Comparison of ENCODE assay signal across 8 cellular contexts in genomic region chr12:9647825-9648700, GRCh38. TPM values are rescaled to one million over a fixed set of nuclear protein-coding genes. Genes with fewer than 3 reads are reported as not detected.
DNase-seq lines count a peak whose midpoint lies in the region; ATAC-seq, FAIRE-seq and TF ChIP-seq lines count a peak whose summit lies in the region.

No MANE protein-coding gene starts in this region.

- no peaks in the 10 kb centered on the region for H3K36me3 ChIP-seq in CD8-positive, alpha-beta T cell (ENCODE audit: insufficient read depth, low read length)
- H3K36me3 ChIP-seq in endothelial cell of umbilical vein (ENCODE audit: control insufficient read depth in 2 of 2, extremely low read depth in 1 of 2, insufficient read depth in 2 of 2, low read length in 2 of 2) = no peaks in the 10 kb centered on the region

- no peaks in the 10 kb centered on the region for H4K20me1 ChIP-seq in endothelial cell of umbilical vein (replicated peaks; ENCODE audit: control insufficient read depth, extremely low read depth, insufficient read depth, low read length)

- peak overlapping the region; percentile 98 for H3K4me3 Mint-ChIP-seq in CD8-positive, alpha-beta T cell

- peaks cover 61% of the 10 kb centered on the region for H3K4me1 Mint-ChIP-seq in CD8-positive, alpha-beta T cell (ENCODE audit: low read depth)

- H2AFZ ChIP-seq in endothelial cell of umbilical vein (ENCODE audit: low read depth, low read length) = peak overlapping the region; percentile 85

- TSS peak; percentile 49 for BruUV-seq in endothelial cell of umbilical vein (replicated peaks; lab: Mats Ljungman, UMichigan)

- CTCF ChIA-PET in CD8-positive, alpha-beta T cell (lab: Charles Lee) = interaction anchor here (0.6 to 2.6 kb wide), 22 partner anchors 8 to 166 kb away, joined by 3 to 21 read pairs (median 5); partner anchors contain the start of gene CLEC2D
- CTCF ChIA-PET in endothelial cell of umbilical vein (lab: Charles Lee) = interaction anchor here (0.6 to 3.2 kb wide), 8 partner anchors 12 to 103 kb away, joined by 3 to 22 read pairs (median 6); no protein-coding TSS in a partner anchor

- peak overlapping the region; percentile 83 for H3K9ac ChIP-seq in endothelial cell of umbilical vein (replicated peaks; ENCODE audit: extremely low read depth, insufficient read depth, low read length)

- peaks cover 55% of the 10 kb centered on the region for H3K4me1 ChIP-seq in CD8-positive, alpha-beta T cell (ENCODE audit: insufficient read depth, low read length)
- peaks cover 40% of the 10 kb centered on the region for H3K4me1 ChIP-seq in endothelial cell of umbilical vein (ENCODE audit: control insufficient read depth, extremely low read depth, insufficient read depth, low read length)

- peak; percentile 79 to 97 (median 90) for DNase-seq in CD8-positive, alpha-beta T cell
- DNase-seq in NOMO-1 treated with DMSO at 0.1 percent for 48 hours (lab: John Stamatoyannopoulos, UW; ENCODE audit: unreplicated experiment) (peak; percentile 98), endothelial cell of umbilical vein (ENCODE audit: low read depth, low spot score) (peak; percentile 54), middle frontal gyrus (ENCODE audit: extremely low spot score, low spot score) (peak; percentile 29)
- DNase-seq in activated CD8-positive, alpha-beta memory T cell treated with anti-CD3 and anti-CD28 coated beads, Interleukin-2, amount 50 U/mL, for 1 hour (ENCODE audit: extremely low read depth) = peak; percentile 87
- peak; percentile 90 to 98 for DNase-seq in stimulated activated CD8-positive, alpha-beta memory T cell treated with anti-CD3 and anti-CD28 coated beads, Interleukin-2, amount 100 ng/mL, for 48 hours (ENCODE audit: low read depth in 2 of 2)

- H3K27ac Mint-ChIP-seq in CD8-positive, alpha-beta T cell = peak overlapping the region; percentile 96

- H3K79me2 ChIP-seq in endothelial cell of umbilical vein (ENCODE audit: control insufficient read depth, insufficient read depth, low read length) = peaks cover 10% of the 10 kb centered on the region

- H3K27me3 ChIP-seq in CD8-positive, alpha-beta T cell (ENCODE audit: insufficient read depth, low read length) = no peaks in the 10 kb centered on the region
- H3K27me3 ChIP-seq in endothelial cell of umbilical vein (ENCODE audit: control insufficient read depth in 2 of 2, insufficient read depth in 2 of 2, low read length in 2 of 2) = no peaks in the 10 kb centered on the region

- POLR2A ChIA-PET in CD8-positive, alpha-beta T cell (lab: Charles Lee) = interaction anchor here (0.7 to 12.3 kb wide), 29 partner anchors 8 to 896 kb away, joined by 3 to 281 read pairs (median 7); partner anchors contain the start of genes CD69 and CLEC2D
- POLR2A ChIA-PET in endothelial cell of umbilical vein (lab: Charles Lee) = interaction anchor here (0.5 kb wide), 1 partner anchor 453 kb away, joined by 4 read pairs; no protein-coding TSS in a partner anchor

- H3K4me3 ChIP-seq in CD8-positive, alpha-beta T cell (ENCODE audit: low read depth, low read length) = peak overlapping the region; percentile 81
- H3K4me3 ChIP-seq in endothelial cell of umbilical vein (replicated peaks in 1 of 3; ENCODE audit: insufficient read depth in 1 of 3, low read depth in 1 of 3, low read length in 3 of 3) = peak overlapping the region; percentile 57 to 91 (median 85)

- H3K36me3 Mint-ChIP-seq in CD8-positive, alpha-beta T cell = peaks cover 42% of the 10 kb centered on the region

- dilution Hi-C loops in endothelial cell of umbilical vein (cut with MboI; ENCODE audit: extremely low pct_ligation_motif_present, low sequenced_read_pairs) = no loop called here

- intact Hi-C loops in CD8-positive, alpha-beta T cell (cut with DNase I, micrococcal nuclease) = loop anchor here (1.0 to 10.0 kb wide), 8 partner anchors 14 to 1074 kb away; partner anchors contain the start of genes CLEC2B (in 1 of the 2), CLEC2D (in 1 of the 2), GABARAPL1 (in 1 of the 2) and YBX3 (in 1 of the 2)
- intact Hi-C loops in endothelial cell of umbilical vein (cut with micrococcal nuclease) = loop anchor here (1.0 kb wide), 1 partner anchor 25 kb away; no protein-coding TSS in a partner anchor

- peak; percentile 76 for ATAC-seq in CD8-positive, alpha-beta T cell
- ATAC-seq in GM19397 (IDR thresholded peaks at IDR 0.05; ENCODE audit: unreplicated experiment) (peak; percentile 70), HG03558 (IDR thresholded peaks at IDR 0.05; ENCODE audit: extremely low read depth, unreplicated experiment) (peak; percentile 34)

- peak overlapping the region; percentile 93 for H3K27ac ChIP-seq in CD8-positive, alpha-beta T cell (ENCODE audit: low read depth, low read length)
- peak overlapping the region; percentile 72 for H3K27ac ChIP-seq in endothelial cell of umbilical vein (ENCODE audit: insufficient read depth, low read depth, low read length)

- TF ChIP-seq POLR2A in endothelial cell of umbilical vein (IDR thresholded peaks at IDR 0.05; ENCODE audit: low read depth, low read length) = peak; percentile 50

- peak; percentile 68 for FAIRE-seq in endothelial cell of umbilical vein (lab: Jason Lieb, UNC)

- peak overlapping the region; percentile 98 for H3K4me2 ChIP-seq in endothelial cell of umbilical vein (ENCODE audit: insufficient read depth, low read length)

- no peak for TF ChIP-seq CTCF in CD8-positive, alpha-beta T cell (IDR thresholded peaks at IDR 0.05)
- TF ChIP-seq CTCF in endothelial cell of umbilical vein (IDR thresholded peaks at IDR 0.05; ENCODE audit: extremely low read depth in 1 of 2, insufficient read depth in 1 of 2, low read depth in 1 of 2, low read length in 2 of 2) = no peak

- H3K27me3 Mint-ChIP-seq in CD8-positive, alpha-beta T cell (ENCODE audit: low read depth) = no peaks in the 10 kb centered on the region

- H3K9me3 Mint-ChIP-seq in CD8-positive, alpha-beta T cell = peaks cover 11% of the 10 kb centered on the region

- no peaks in the 10 kb centered on the region for H3K9me3 ChIP-seq in CD8-positive, alpha-beta T cell (ENCODE audit: low read length)
- H3K9me3 ChIP-seq in endothelial cell of umbilical vein (replicated peaks; ENCODE audit: control insufficient read depth, insufficient read depth, low read length) = no peaks in the 10 kb centered on the region

- H3K9me1 ChIP-seq in endothelial cell of umbilical vein (replicated peaks; ENCODE audit: control insufficient read depth, extremely low read depth, insufficient read depth, low read length) = no peaks in the 10 kb centered on the region

TF ChIP-seq in endothelial cell of umbilical vein, 7 proteins besides CTCF, POLR2A, EP300 and RAD21:
- TF ChIP-seq POLR2AphosphoS5 (IDR thresholded peaks at IDR 0.05; ENCODE audit: insufficient read depth, low read depth, low read length) (peak; percentile 77), MAX (IDR thresholded peaks at IDR 0.05; ENCODE audit: insufficient read depth, insufficient read length) (peak; percentile 1), MYC (IDR thresholded peaks at IDR 0.05; ENCODE audit: low read depth, low read length) (no peak)

RNA-seq across cellular contexts. Expression of gene CLEC2D, which starts 21.4 kb away (rescaled TPM):
- 100 to 1,000 TPM; 182 to 188 TPM for total RNA-seq in CD8-positive, alpha-beta T cell
- 4.1 and 6.5 TPM in 2 replicates for total RNA-seq in endothelial cell of umbilical vein
- polyA plus RNA-seq in endothelial cell of umbilical vein = 1.4 and 1.8 TPM in 2 replicates
- polyA plus RNA-seq in endothelial cell of umbilical vein (2011; cell fraction: cytosol; rRNA removed) = 0.63 and 0.75 TPM in 2 replicates
- polyA plus RNA-seq in endothelial cell of umbilical vein (2011; cell fraction: nucleus; rRNA removed) = 17.7 and 18.0 TPM in 2 replicates
- polyA plus RNA-seq in endothelial cell of umbilical vein (2012) = 1.1 and 1.2 TPM in 2 replicates
- 2.1 and 3.7 TPM in 2 replicates for polyA minus RNA-seq in endothelial cell of umbilical vein
- polyA minus RNA-seq in endothelial cell of umbilical vein (2011; cell fraction: cytosol; rRNA and poly(A)+ RNA removed) = 0.61 TPM
- 7.1 and 7.4 TPM in 2 replicates for polyA minus RNA-seq in endothelial cell of umbilical vein (2011; cell fraction: nucleus; rRNA and poly(A)+ RNA removed)

RNA-seq across cellular contexts. Expression of gene KLRB1, which starts 40.3 kb away (rescaled TPM):
- 10 to 100 TPM; 58.3 to 62.0 TPM for total RNA-seq in CD8-positive, alpha-beta T cell
- total RNA-seq in endothelial cell of umbilical vein = not detected in 2 replicates
- polyA plus RNA-seq in endothelial cell of umbilical vein = not detected in 2 replicates
- not detected in 2 replicates for polyA plus RNA-seq in endothelial cell of umbilical vein (2011; cell fraction: cytosol; rRNA removed)
- polyA plus RNA-seq in endothelial cell of umbilical vein (2011; cell fraction: nucleus; rRNA removed) = not detected in 2 replicates
- not detected in 2 replicates for polyA plus RNA-seq in endothelial cell of umbilical vein (2012)
- polyA minus RNA-seq in endothelial cell of umbilical vein = not detected in 2 replicates
- polyA minus RNA-seq in endothelial cell of umbilical vein (2011; cell fraction: cytosol; rRNA and poly(A)+ RNA removed) = not detected
- polyA minus RNA-seq in endothelial cell of umbilical vein (2011; cell fraction: nucleus; rRNA and poly(A)+ RNA removed) = not detected in 2 replicates

Comparison
In these comparisons a context has a peak if more than half of its experiments do, and no peak if none do; other contexts are left out.
1. Peak in every context shown above with its lines: DNase-seq, ATAC-seq, H3K4me3 ChIP-seq and H3K27ac ChIP-seq.
2. DNase-seq: peak in every context shown above with its lines; median percentile 98 in NOMO-1 treated with DMSO at 0.1 percent for 48 hours; 94 in stimulated activated CD8-positive, alpha-beta memory T cell treated with anti-CD3 and anti-CD28 coated beads, Interleukin-2, amount 100 ng/mL, for 48 hours; 90 in CD8-positive, alpha-beta T cell; 87 in activated CD8-positive, alpha-beta memory T cell treated with anti-CD3 and anti-CD28 coated beads, Interleukin-2, amount 50 U/mL, for 1 hour; 54 in endothelial cell of umbilical vein; 29 in middle frontal gyrus.
3. RNA of gene CLEC2D, which starts 21.4 kb away (total RNA-seq): 182 to 188 TPM in CD8-positive, alpha-beta T cell; 4.1 to 6.5 TPM in endothelial cell of umbilical vein; every median in the first group is over 10 times any median in the second.
4. RNA of gene KLRB1, which starts 40.3 kb away (total RNA-seq): 58.3 to 62.0 TPM in CD8-positive, alpha-beta T cell; not detected in endothelial cell of umbilical vein; every median in the first group is over 10 times any median in the second.